In genomic region chr7:124276005-124276606, GRCh38 we compare ENCODE assay signal across 7 cellular contexts.
DNase-seq lines count a peak whose midpoint lies in the region; ATAC-seq and TF ChIP-seq lines count a peak whose summit lies in the region.

No MANE protein-coding gene starts in this region.

- TF ChIP-seq CTCF in GM12872 (IDR thresholded peaks at IDR 0.05; ENCODE audit: insufficient read depth, low read depth, low read length), result peak; percentile 74

- DNase-seq in SK-N-DZ (ENCODE audit: low spot score), result peak; percentile 37
- peak; percentile 39 for DNase-seq in kidney tubule cell (ENCODE audit: low spot score)
- no peak for DNase-seq in GOT3 (lab: John Stamatoyannopoulos, UW)

- peak; percentile 94 for ATAC-seq in GM21381 (IDR thresholded peaks at IDR 0.05; ENCODE audit: unreplicated experiment)
- peak; percentile 98 for ATAC-seq in HG03469 (IDR thresholded peaks at IDR 0.05; ENCODE audit: unreplicated experiment)
- ATAC-seq in activated CD4-positive, CD25-positive, alpha-beta regulatory T cell treated with anti-CD3 and anti-CD28 coated beads, Interleukin-2, amount 50 U/mL, for 24 hours, result no peak

Comparison
In these comparisons a context has a peak if more than half of its experiments do, and no peak if none do; other contexts are left out.
1. ATAC-seq: peak in GM21381 (single experiment) and HG03469 (single experiment); none in activated CD4-positive, CD25-positive, alpha-beta regulatory T cell treated with anti-CD3 and anti-CD28 coated beads, Interleukin-2, amount 50 U/mL, for 24 hours (0 of 2).